In genomic region chr11:129999407-129999806, GRCh38 we compare ENCODE assay signal across 1 cellular context.
TF ChIP-seq lines count a peak whose summit lies in the region.

No MANE protein-coding gene starts in this region.

TF ChIP-seq in HepG2, 621 proteins besides CTCF, POLR2A, EP300 and RAD21 (continued from another document and continues in another):
- TF ChIP-seq, protein P1, sequence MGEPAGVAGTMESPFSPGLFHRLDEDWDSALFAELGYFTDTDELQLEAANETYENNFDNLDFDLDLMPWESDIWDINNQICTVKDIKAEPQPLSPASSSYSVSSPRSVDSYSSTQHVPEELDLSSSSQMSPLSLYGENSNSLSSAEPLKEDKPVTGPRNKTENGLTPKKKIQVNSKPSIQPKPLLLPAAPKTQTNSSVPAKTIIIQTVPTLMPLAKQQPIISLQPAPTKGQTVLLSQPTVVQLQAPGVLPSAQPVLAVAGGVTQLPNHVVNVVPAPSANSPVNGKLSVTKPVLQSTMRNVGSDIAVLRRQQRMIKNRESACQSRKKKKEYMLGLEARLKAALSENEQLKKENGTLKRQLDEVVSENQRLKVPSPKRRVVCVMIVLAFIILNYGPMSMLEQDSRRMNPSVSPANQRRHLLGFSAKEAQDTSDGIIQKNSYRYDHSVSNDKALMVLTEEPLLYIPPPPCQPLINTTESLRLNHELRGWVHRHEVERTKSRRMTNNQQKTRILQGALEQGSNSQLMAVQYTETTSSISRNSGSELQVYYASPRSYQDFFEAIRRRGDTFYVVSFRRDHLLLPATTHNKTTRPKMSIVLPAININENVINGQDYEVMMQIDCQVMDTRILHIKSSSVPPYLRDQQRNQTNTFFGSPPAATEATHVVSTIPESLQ (CRISPR knock-in tag; conservative IDR thresholded peaks at IDR 0.05), result no peak
- TF ChIP-seq, protein P2, sequence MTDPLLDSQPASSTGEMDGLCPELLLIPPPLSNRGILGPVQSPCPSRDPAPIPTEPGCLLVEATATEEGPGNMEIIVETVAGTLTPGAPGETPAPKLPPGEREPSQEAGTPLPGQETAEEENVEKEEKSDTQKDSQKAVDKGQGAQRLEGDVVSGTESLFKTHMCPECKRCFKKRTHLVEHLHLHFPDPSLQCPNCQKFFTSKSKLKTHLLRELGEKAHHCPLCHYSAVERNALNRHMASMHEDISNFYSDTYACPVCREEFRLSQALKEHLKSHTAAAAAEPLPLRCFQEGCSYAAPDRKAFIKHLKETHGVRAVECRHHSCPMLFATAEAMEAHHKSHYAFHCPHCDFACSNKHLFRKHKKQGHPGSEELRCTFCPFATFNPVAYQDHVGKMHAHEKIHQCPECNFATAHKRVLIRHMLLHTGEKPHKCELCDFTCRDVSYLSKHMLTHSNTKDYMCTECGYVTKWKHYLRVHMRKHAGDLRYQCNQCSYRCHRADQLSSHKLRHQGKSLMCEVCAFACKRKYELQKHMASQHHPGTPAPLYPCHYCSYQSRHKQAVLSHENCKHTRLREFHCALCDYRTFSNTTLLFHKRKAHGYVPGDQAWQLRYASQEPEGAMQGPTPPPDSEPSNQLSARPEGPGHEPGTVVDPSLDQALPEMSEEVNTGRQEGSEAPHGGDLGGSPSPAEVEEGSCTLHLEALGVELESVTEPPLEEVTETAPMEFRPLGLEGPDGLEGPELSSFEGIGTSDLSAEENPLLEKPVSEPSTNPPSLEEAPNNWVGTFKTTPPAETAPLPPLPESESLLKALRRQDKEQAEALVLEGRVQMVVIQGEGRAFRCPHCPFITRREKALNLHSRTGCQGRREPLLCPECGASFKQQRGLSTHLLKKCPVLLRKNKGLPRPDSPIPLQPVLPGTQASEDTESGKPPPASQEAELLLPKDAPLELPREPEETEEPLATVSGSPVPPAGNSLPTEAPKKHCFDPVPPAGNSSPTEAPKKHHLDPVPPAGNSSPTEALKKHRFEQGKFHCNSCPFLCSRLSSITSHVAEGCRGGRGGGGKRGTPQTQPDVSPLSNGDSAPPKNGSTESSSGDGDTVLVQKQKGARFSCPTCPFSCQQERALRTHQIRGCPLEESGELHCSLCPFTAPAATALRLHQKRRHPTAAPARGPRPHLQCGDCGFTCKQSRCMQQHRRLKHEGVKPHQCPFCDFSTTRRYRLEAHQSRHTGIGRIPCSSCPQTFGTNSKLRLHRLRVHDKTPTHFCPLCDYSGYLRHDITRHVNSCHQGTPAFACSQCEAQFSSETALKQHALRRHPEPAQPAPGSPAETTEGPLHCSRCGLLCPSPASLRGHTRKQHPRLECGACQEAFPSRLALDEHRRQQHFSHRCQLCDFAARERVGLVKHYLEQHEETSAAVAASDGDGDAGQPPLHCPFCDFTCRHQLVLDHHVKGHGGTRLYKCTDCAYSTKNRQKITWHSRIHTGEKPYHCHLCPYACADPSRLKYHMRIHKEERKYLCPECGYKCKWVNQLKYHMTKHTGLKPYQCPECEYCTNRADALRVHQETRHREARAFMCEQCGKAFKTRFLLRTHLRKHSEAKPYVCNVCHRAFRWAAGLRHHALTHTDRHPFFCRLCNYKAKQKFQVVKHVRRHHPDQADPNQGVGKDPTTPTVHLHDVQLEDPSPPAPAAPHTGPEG (CRISPR knock-in tag; IDR thresholded peaks at IDR 0.05), result 0 out of 2 replicates have a peak, but pooled peaks have one; percentile 19
- TF ChIP-seq CREB1 (IDR thresholded peaks at IDR 0.05) (no peak), CREB1 (CRISPR knock-in tag; IDR thresholded peaks at IDR 0.05) (peak; percentile 67), NFIC (IDR thresholded peaks at IDR 0.05; ENCODE audit: low read length) (peak; percentile 90), ZNF83 (CRISPR knock-in tag; IDR thresholded peaks at IDR 0.05; ENCODE audit: borderline replicate concordance) (no peak), ZNF543 (CRISPR knock-in tag; IDR thresholded peaks at IDR 0.05) (0 out of 2 replicates have a peak, but pooled peaks have one; percentile 38), ZNF589 (CRISPR knock-in tag; conservative IDR thresholded peaks at IDR 0.05) (no peak), FOXJ3 (CRISPR knock-in tag; IDR thresholded peaks at IDR 0.05; ENCODE audit: borderline replicate concordance) (peak; percentile 86; the same call in 1 of the 2 replicates), ZBTB43 (CRISPR knock-in tag; conservative IDR thresholded peaks at IDR 0.05) (no peak), GMEB2 (CRISPR knock-in tag; IDR thresholded peaks at IDR 0.05; ENCODE audit: low read depth) (no peak), ZNF839 (CRISPR knock-in tag; IDR thresholded peaks at IDR 0.05; ENCODE audit: borderline replicate concordance) (no peak), ADNP (CRISPR knock-in tag; IDR thresholded peaks at IDR 0.05) (no peak), YEATS2 (CRISPR knock-in tag; IDR thresholded peaks at IDR 0.05; ENCODE audit: borderline replicate concordance) (peak; percentile 27; the same call in 1 of the 2 replicates), ZMAT3 (CRISPR knock-in tag; conservative IDR thresholded peaks at IDR 0.05) (no peak), ZNF891 (CRISPR knock-in tag; IDR thresholded peaks at IDR 0.05) (no peak), CCDC6 (CRISPR knock-in tag; IDR thresholded peaks at IDR 0.05) (no peak), EHMT2 (IDR thresholded peaks at IDR 0.05; ENCODE audit: borderline replicate concordance, low read depth, low read length) (no peak), ZUFSP (CRISPR knock-in tag; IDR thresholded peaks at IDR 0.05; ENCODE audit: borderline replicate concordance) (no peak), FOXA3 (CRISPR knock-in tag; IDR thresholded peaks at IDR 0.05) (peak; percentile 92), ZNF547 (CRISPR knock-in tag; IDR thresholded peaks at IDR 0.05) (no peak), CSRNP1 (CRISPR knock-in tag; IDR thresholded peaks at IDR 0.05) (no peak), ZNF513 (CRISPR knock-in tag; conservative IDR thresholded peaks at IDR 0.05) (no peak), KDM2A (CRISPR knock-in tag; IDR thresholded peaks at IDR 0.05; ENCODE audit: borderline replicate concordance, low read depth) (no peak), MYNN (CRISPR knock-in tag; IDR thresholded peaks at IDR 0.05; ENCODE audit: low read depth) (no peak)
- TF ChIP-seq, protein P3, sequence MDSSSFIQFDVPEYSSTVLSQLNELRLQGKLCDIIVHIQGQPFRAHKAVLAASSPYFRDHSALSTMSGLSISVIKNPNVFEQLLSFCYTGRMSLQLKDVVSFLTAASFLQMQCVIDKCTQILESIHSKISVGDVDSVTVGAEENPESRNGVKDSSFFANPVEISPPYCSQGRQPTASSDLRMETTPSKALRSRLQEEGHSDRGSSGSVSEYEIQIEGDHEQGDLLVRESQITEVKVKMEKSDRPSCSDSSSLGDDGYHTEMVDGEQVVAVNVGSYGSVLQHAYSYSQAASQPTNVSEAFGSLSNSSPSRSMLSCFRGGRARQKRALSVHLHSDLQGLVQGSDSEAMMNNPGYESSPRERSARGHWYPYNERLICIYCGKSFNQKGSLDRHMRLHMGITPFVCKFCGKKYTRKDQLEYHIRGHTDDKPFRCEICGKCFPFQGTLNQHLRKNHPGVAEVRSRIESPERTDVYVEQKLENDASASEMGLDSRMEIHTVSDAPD (CRISPR knock-in tag; IDR thresholded peaks at IDR 0.05), result no peak
- TF ChIP-seq, protein P4, sequence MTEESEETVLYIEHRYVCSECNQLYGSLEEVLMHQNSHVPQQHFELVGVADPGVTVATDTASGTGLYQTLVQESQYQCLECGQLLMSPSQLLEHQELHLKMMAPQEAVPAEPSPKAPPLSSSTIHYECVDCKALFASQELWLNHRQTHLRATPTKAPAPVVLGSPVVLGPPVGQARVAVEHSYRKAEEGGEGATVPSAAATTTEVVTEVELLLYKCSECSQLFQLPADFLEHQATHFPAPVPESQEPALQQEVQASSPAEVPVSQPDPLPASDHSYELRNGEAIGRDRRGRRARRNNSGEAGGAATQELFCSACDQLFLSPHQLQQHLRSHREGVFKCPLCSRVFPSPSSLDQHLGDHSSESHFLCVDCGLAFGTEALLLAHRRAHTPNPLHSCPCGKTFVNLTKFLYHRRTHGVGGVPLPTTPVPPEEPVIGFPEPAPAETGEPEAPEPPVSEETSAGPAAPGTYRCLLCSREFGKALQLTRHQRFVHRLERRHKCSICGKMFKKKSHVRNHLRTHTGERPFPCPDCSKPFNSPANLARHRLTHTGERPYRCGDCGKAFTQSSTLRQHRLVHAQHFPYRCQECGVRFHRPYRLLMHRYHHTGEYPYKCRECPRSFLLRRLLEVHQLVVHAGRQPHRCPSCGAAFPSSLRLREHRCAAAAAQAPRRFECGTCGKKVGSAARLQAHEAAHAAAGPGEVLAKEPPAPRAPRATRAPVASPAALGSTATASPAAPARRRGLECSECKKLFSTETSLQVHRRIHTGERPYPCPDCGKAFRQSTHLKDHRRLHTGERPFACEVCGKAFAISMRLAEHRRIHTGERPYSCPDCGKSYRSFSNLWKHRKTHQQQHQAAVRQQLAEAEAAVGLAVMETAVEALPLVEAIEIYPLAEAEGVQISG (CRISPR knock-in tag; IDR thresholded peaks at IDR 0.05), result no peak
- TF ChIP-seq, protein P5, sequence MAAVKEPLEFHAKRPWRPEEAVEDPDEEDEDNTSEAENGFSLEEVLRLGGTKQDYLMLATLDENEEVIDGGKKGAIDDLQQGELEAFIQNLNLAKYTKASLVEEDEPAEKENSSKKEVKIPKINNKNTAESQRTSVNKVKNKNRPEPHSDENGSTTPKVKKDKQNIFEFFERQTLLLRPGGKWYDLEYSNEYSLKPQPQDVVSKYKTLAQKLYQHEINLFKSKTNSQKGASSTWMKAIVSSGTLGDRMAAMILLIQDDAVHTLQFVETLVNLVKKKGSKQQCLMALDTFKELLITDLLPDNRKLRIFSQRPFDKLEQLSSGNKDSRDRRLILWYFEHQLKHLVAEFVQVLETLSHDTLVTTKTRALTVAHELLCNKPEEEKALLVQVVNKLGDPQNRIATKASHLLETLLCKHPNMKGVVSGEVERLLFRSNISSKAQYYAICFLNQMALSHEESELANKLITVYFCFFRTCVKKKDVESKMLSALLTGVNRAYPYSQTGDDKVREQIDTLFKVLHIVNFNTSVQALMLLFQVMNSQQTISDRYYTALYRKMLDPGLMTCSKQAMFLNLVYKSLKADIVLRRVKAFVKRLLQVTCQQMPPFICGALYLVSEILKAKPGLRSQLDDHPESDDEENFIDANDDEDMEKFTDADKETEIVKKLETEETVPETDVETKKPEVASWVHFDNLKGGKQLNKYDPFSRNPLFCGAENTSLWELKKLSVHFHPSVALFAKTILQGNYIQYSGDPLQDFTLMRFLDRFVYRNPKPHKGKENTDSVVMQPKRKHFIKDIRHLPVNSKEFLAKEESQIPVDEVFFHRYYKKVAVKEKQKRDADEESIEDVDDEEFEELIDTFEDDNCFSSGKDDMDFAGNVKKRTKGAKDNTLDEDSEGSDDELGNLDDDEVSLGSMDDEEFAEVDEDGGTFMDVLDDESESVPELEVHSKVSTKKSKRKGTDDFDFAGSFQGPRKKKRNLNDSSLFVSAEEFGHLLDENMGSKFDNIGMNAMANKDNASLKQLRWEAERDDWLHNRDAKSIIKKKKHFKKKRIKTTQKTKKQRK (IDR thresholded peaks at IDR 0.05; ENCODE audit: low read length), result no peak
- TF ChIP-seq, protein P6, sequence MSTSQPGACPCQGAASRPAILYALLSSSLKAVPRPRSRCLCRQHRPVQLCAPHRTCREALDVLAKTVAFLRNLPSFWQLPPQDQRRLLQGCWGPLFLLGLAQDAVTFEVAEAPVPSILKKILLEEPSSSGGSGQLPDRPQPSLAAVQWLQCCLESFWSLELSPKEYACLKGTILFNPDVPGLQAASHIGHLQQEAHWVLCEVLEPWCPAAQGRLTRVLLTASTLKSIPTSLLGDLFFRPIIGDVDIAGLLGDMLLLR (CRISPR knock-in tag; IDR thresholded peaks at IDR 0.05), result no peak
